In genomic region chr7:4762121-4763055, GRCh38 we compare ENCODE assay signal across 19 cellular contexts. TPM values are rescaled to one million over a fixed set of nuclear protein-coding genes. Genes with fewer than 3 reads are reported as not detected.
A peak's percentile ranks its signal among the peaks of the same experiment; 100 is the strongest.
DNase-seq lines count a peak whose midpoint lies in the region; ATAC-seq and TF ChIP-seq lines count a peak whose summit lies in the region.
"Had no signal": no experiment of that assay in that cellular context is flagged by ENCODE, and none has a peak within 500 bp of the region (broad histone marks: within the 10 kb centered on the region; RNA-seq: fewer than 3 reads in every experiment).

No MANE protein-coding gene starts in this region.

- no peaks in the 10 kb centered on the region for H3K36me3 ChIP-seq in neural progenitor cell

- ATAC-seq in stimulated activated naive CD8-positive, alpha-beta T cell treated with anti-CD3 and anti-CD28 coated beads, Interleukin-15, amount 100 ng/mL, for 72 hours: peak; percentile 12
- ATAC-seq in HG03108 (IDR thresholded peaks at IDR 0.05; ENCODE audit: unreplicated experiment): no peak
- ATAC-seq: A549, GM23338 had no signal

- no peaks in the 10 kb centered on the region for H3K27me3 ChIP-seq in neural progenitor cell

- peaks cover 4% of the 10 kb centered on the region for H4K20me1 ChIP-seq in neural progenitor cell (ENCODE audit: low read depth)

- H3K4me1 Mint-ChIP-seq in activated naive CD4-positive, alpha-beta T cell treated with anti-CD3 and anti-CD28 coated beads, Interleukin-2, amount 50 U/mL, for 24 hours: no peaks in the 10 kb centered on the region
- no peaks in the 10 kb centered on the region for H3K4me1 Mint-ChIP-seq in activated naive CD4-positive, alpha-beta T cell treated with anti-CD3 and anti-CD28 coated beads for 36 hours (ENCODE audit: low read depth)
- peaks cover 4% of the 10 kb centered on the region for H3K4me1 Mint-ChIP-seq in endothelial cell (ENCODE audit: unreplicated experiment)
- H3K4me1 Mint-ChIP-seq in neural progenitor cell: no peaks in the 10 kb centered on the region
- H3K4me1 Mint-ChIP-seq in stimulated activated naive CD8-positive, alpha-beta T cell treated with anti-CD3 and anti-CD28 coated beads, Interleukin-15, amount 100 ng/mL, for 72 hours: peaks cover 6% of the 10 kb centered on the region
- H3K4me1 Mint-ChIP-seq: GM23338 had no signal

- H3K4me1 ChIP-seq in neural progenitor cell: no peaks in the 10 kb centered on the region
- H3K4me1 ChIP-seq: A549 had no signal

- no peak overlapping the region for H3K27ac ChIP-seq in neural progenitor cell
- H3K27ac ChIP-seq: A549 had no signal

- H3K4me2 ChIP-seq in neural progenitor cell: no peak overlapping the region
- H3K4me2 ChIP-seq: A549, GM23338 had no signal

- intact Hi-C loops in activated naive CD4-positive, alpha-beta T cell treated with anti-CD3 and anti-CD28 coated beads for 36 hours (cut with micrococcal nuclease): no loop called here

- no peaks in the 10 kb centered on the region for H3F3A ChIP-seq in neural progenitor cell (ENCODE audit: low read depth)

- no peaks in the 10 kb centered on the region for H3K9me3 ChIP-seq in neural progenitor cell (ENCODE audit: low read depth)
- H3K9me3 ChIP-seq: A549 had no signal

- TF ChIP-seq CTCF in endothelial cell (IDR thresholded peaks at IDR 0.05; ENCODE audit: unreplicated experiment) (no peak), neural progenitor cell (IDR thresholded peaks at IDR 0.05) (no peak)

- no peak overlapping the region for H3K9ac ChIP-seq in neural progenitor cell

- no peak overlapping the region for H2AFZ ChIP-seq in neural progenitor cell (replicated peaks)
- H2AFZ ChIP-seq: GM23338 had no signal

- no peak for DNase-seq in activated naive CD4-positive, alpha-beta T cell treated with anti-CD3 and anti-CD28 coated beads for 36 hours
- DNase-seq in endothelial cell (ENCODE audit: low spot score) (no peak), neural progenitor cell (ENCODE audit: low spot score) (no peak), NCI-H446 (lab: John Stamatoyannopoulos, UW) (no peak)
- no peak for DNase-seq in stimulated activated naive CD8-positive, alpha-beta T cell treated with anti-CD3 and anti-CD28 coated beads, Interleukin-15, amount 100 ng/mL, for 72 hours
- DNase-seq: CD4-positive, alpha-beta memory T cell; HCEC 1CT; KG1; MV-4-11; NCI-H1417; NCI-H187; NCI-H2107; NCI-H524; NCI-H82; SHP77 treated with DMSO at 0.1 percent for 48 hours had no signal

- peak overlapping the region; percentile 12 for H3K27ac Mint-ChIP-seq in activated naive CD4-positive, alpha-beta T cell treated with anti-CD3 and anti-CD28 coated beads, Interleukin-2, amount 50 U/mL, for 24 hours
- no peak overlapping the region for H3K27ac Mint-ChIP-seq in activated naive CD4-positive, alpha-beta T cell treated with anti-CD3 and anti-CD28 coated beads for 36 hours
- H3K27ac Mint-ChIP-seq in endothelial cell (ENCODE audit: unreplicated experiment) (no peak overlapping the region), neural progenitor cell (peak overlapping the region; percentile 12)
- peak overlapping the region in 1 of 2 donors; percentile 63 for H3K27ac Mint-ChIP-seq in stimulated activated naive CD8-positive, alpha-beta T cell treated with anti-CD3 and anti-CD28 coated beads, Interleukin-15, amount 100 ng/mL, for 72 hours
- H3K27ac Mint-ChIP-seq: GM23338 had no signal

- H3K79me2 ChIP-seq in neural progenitor cell (ENCODE audit: low read depth): no peaks in the 10 kb centered on the region

- H3K27me3 Mint-ChIP-seq in activated naive CD4-positive, alpha-beta T cell treated with anti-CD3 and anti-CD28 coated beads, Interleukin-2, amount 50 U/mL, for 24 hours: no peaks in the 10 kb centered on the region
- H3K27me3 Mint-ChIP-seq in activated naive CD4-positive, alpha-beta T cell treated with anti-CD3 and anti-CD28 coated beads for 36 hours (ENCODE audit: low read depth): no peaks in the 10 kb centered on the region
- H3K27me3 Mint-ChIP-seq in endothelial cell (ENCODE audit: unreplicated experiment) (peaks cover 21% of the 10 kb centered on the region), neural progenitor cell (ENCODE audit: insufficient read depth, low read depth) (peaks cover 11% of the 10 kb centered on the region)
- no peaks in the 10 kb centered on the region for H3K27me3 Mint-ChIP-seq in stimulated activated naive CD8-positive, alpha-beta T cell treated with anti-CD3 and anti-CD28 coated beads, Interleukin-15, amount 100 ng/mL, for 72 hours
- H3K27me3 Mint-ChIP-seq: CD4-positive, alpha-beta memory T cell had no signal

- no peak overlapping the region for H3K4me3 Mint-ChIP-seq in activated naive CD4-positive, alpha-beta T cell treated with anti-CD3 and anti-CD28 coated beads, Interleukin-2, amount 50 U/mL, for 24 hours
- H3K4me3 Mint-ChIP-seq in activated naive CD4-positive, alpha-beta T cell treated with anti-CD3 and anti-CD28 coated beads for 36 hours: no peak overlapping the region
- H3K4me3 Mint-ChIP-seq in endothelial cell (ENCODE audit: unreplicated experiment) (peak overlapping the region; percentile 80), neural progenitor cell (no peak overlapping the region)
- no peak overlapping the region for H3K4me3 Mint-ChIP-seq in stimulated activated naive CD8-positive, alpha-beta T cell treated with anti-CD3 and anti-CD28 coated beads, Interleukin-15, amount 100 ng/mL, for 72 hours
- H3K4me3 Mint-ChIP-seq: CD4-positive, alpha-beta memory T cell; GM23338 had no signal

- H3K4me3 ChIP-seq in neural progenitor cell: no peak overlapping the region
- H3K4me3 ChIP-seq: A549, GM23338 had no signal

- H3K36me3 Mint-ChIP-seq in activated naive CD4-positive, alpha-beta T cell treated with anti-CD3 and anti-CD28 coated beads, Interleukin-2, amount 50 U/mL, for 24 hours: peaks cover 9% of the 10 kb centered on the region
- H3K36me3 Mint-ChIP-seq in activated naive CD4-positive, alpha-beta T cell treated with anti-CD3 and anti-CD28 coated beads for 36 hours (ENCODE audit: low read depth): peaks cover 14% of the 10 kb centered on the region
- H3K36me3 Mint-ChIP-seq in endothelial cell (ENCODE audit: low read depth, unreplicated experiment) (peaks cover 33% of the 10 kb centered on the region), neural progenitor cell (peaks cover 15% of the 10 kb centered on the region)

- CTCF ChIA-PET in activated naive CD4-positive, alpha-beta T cell treated with anti-CD3 and anti-CD28 coated beads for 36 hours (lab: Charles Lee): no interaction called here

- H3K9me3 Mint-ChIP-seq in activated naive CD4-positive, alpha-beta T cell treated with anti-CD3 and anti-CD28 coated beads, Interleukin-2, amount 50 U/mL, for 24 hours: no peaks in the 10 kb centered on the region
- no peaks in the 10 kb centered on the region for H3K9me3 Mint-ChIP-seq in activated naive CD4-positive, alpha-beta T cell treated with anti-CD3 and anti-CD28 coated beads for 36 hours
- H3K9me3 Mint-ChIP-seq in endothelial cell (ENCODE audit: unreplicated experiment) (no peaks in the 10 kb centered on the region), neural progenitor cell (no peaks in the 10 kb centered on the region)
- H3K9me3 Mint-ChIP-seq in stimulated activated naive CD8-positive, alpha-beta T cell treated with anti-CD3 and anti-CD28 coated beads, Interleukin-15, amount 100 ng/mL, for 72 hours: no peaks in the 10 kb centered on the region
- H3K9me3 Mint-ChIP-seq: CD4-positive, alpha-beta memory T cell; GM23338 had no signal

RNA-seq across cellular contexts. Expression of gene AP5Z1, which starts 13.0 kb away (rescaled TPM):
- 10 to 100 TPM; 15.3 to 18.1 TPM for total RNA-seq in activated naive CD4-positive, alpha-beta T cell treated with anti-CD3 and anti-CD28 coated beads for 36 hours
- total RNA-seq in endothelial cell (ENCODE audit: unreplicated experiment) (88.6 TPM), neural progenitor cell (ENCODE audit: low replicate concordance) (8.3 and 21.8 TPM in 2 replicates)

Comparison
In these comparisons a context has a peak if more than half of its experiments do, and no peak if none do; other contexts are left out.
1. H3K27ac Mint-ChIP-seq: peak in activated naive CD4-positive, alpha-beta T cell treated with anti-CD3 and anti-CD28 coated beads, Interleukin-2, amount 50 U/mL, for 24 hours (single experiment) and neural progenitor cell (single experiment); none in activated naive CD4-positive, alpha-beta T cell treated with anti-CD3 and anti-CD28 coated beads for 36 hours (single experiment) and endothelial cell (single experiment).